In the genomic region with DNA sequence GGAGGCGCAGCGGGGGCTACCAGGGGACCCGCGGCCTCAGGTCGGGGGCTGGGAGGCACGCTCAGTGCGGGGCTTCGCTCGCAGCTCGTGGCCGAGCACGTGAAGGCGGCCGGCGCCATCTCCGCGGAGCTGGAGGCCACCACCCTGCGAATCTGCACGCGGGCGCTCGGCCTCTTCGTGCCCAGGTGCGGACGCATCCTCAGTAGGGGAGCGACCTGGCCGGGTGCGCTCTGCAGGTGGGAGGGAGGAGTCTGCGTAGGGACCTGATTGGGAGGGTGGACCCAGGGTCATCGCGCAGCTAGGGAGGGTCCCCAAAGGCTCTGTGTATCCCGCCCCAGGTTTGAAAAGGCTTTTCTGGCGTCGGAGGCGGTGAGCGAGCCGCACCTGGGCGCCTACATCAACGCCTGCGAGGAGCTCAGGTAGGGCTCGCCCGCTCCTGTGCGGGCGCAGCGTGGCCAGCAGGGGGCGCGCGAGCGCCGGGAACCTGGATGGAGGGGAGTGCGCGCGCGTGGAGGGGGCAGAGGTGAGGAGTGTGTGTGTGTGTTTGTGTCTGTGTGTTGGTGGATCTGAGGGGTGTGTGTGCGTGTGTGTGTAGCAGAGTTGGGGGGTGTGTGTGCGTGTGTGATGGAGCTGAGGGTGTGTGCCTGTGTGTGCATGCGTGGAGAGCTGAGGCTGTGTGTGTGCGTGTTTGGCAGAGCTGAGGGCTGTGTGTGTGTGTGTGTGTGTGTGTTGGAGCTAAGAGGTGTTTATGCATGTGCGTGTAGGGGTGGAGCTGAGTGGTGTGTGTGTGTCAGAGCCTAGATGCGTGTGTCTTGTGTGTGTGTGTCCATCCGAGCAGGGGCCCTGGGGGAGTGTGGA, we compare ENCODE assay signal across 1 cellular context.
TF ChIP-seq lines count a peak whose summit lies in the region.

No MANE protein-coding gene starts in this region.

TF ChIP-seq in HepG2, 621 proteins besides CTCF, POLR2A, EP300 and RAD21 (continued from another document and continues in another):
- TF ChIP-seq, protein P1, sequence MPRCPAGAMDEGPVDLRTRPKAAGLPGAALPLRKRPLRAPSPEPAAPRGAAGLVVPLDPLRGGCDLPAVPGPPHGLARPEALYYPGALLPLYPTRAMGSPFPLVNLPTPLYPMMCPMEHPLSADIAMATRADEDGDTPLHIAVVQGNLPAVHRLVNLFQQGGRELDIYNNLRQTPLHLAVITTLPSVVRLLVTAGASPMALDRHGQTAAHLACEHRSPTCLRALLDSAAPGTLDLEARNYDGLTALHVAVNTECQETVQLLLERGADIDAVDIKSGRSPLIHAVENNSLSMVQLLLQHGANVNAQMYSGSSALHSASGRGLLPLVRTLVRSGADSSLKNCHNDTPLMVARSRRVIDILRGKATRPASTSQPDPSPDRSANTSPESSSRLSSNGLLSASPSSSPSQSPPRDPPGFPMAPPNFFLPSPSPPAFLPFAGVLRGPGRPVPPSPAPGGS (CRISPR knock-in tag; IDR thresholded peaks at IDR 0.05): peak; percentile 43; the same call in 1 of the 2 replicates
- TF ChIP-seq NR2F6 (IDR thresholded peaks at IDR 0.05) (0 out of 2 replicates have a peak, but pooled peaks have one; percentile 32), NR2F6 (CRISPR knock-in tag; IDR thresholded peaks at IDR 0.05) (peak; percentile 56; the same call in 1 of the 2 replicates), HNRNPLL (IDR thresholded peaks at IDR 0.05; ENCODE audit: low read depth, low read length, poor library complexity, severe bottlenecking) (peak; percentile 3), ZNF382 (CRISPR knock-in tag; IDR thresholded peaks at IDR 0.05; ENCODE audit: borderline replicate concordance) (no peak), RBM22 (optimal IDR thresholded peaks at IDR 0.05; ENCODE audit: low read length) (peak; percentile 70), REXO4 (CRISPR knock-in tag; IDR thresholded peaks at IDR 0.05; ENCODE audit: borderline replicate concordance) (no peak), NONO (IDR thresholded peaks at IDR 0.05) (peak; percentile 72; the same call in 1 of the 2 replicates), NONO (CRISPR knock-in tag; conservative IDR thresholded peaks at IDR 0.05) (peak; percentile 77), ZMYM2 (CRISPR knock-in tag; IDR thresholded peaks at IDR 0.05) (no peak), MEF2D (CRISPR knock-in tag; IDR thresholded peaks at IDR 0.05) (0 out of 2 replicates have a peak, but pooled peaks have one; percentile 43), TRIM24 (CRISPR knock-in tag; IDR thresholded peaks at IDR 0.05) (no peak), RCOR2 (CRISPR knock-in tag; IDR thresholded peaks at IDR 0.05) (no peak), SMAD9 (CRISPR knock-in tag; IDR thresholded peaks at IDR 0.05) (no peak), GATAD2A (CRISPR knock-in tag; IDR thresholded peaks at IDR 0.05) (0 out of 2 replicates have a peak, but pooled peaks have one; percentile 39), STAT5B (CRISPR knock-in tag; IDR thresholded peaks at IDR 0.05) (no peak), ZEB1 (IDR thresholded peaks at IDR 0.05; ENCODE audit: insufficient replicate concordance, low read depth) (peak; percentile 70), ZKSCAN5 (CRISPR knock-in tag; IDR thresholded peaks at IDR 0.05) (no peak), GTF3A (CRISPR knock-in tag; conservative IDR thresholded peaks at IDR 0.05) (no peak), MEIS1 (CRISPR knock-in tag; IDR thresholded peaks at IDR 0.05; ENCODE audit: borderline replicate concordance) (no peak), ZNF235 (CRISPR knock-in tag; IDR thresholded peaks at IDR 0.05; ENCODE audit: borderline replicate concordance) (no peak), RBFOX2 (IDR thresholded peaks at IDR 0.05; ENCODE audit: low read depth, low read length) (peak; percentile 72), AKAP8 (CRISPR knock-in tag; IDR thresholded peaks at IDR 0.05) (peak; percentile 98), ZNF589 (CRISPR knock-in tag; conservative IDR thresholded peaks at IDR 0.05) (peak; percentile 91), ZNF33B (CRISPR knock-in tag; IDR thresholded peaks at IDR 0.05) (no peak), ZFP36 (IDR thresholded peaks at IDR 0.05; ENCODE audit: borderline replicate concordance, low read depth, low read length, partially characterized antibody) (no peak), ZNF775 (CRISPR knock-in tag; IDR thresholded peaks at IDR 0.05; ENCODE audit: borderline replicate concordance) (no peak), POLR2G (IDR thresholded peaks at IDR 0.05; ENCODE audit: low read depth, low read length) (peak; percentile 36), AGO2 (optimal IDR thresholded peaks at IDR 0.05; ENCODE audit: low read depth, low read length) (peak; percentile 97), AGO1 (IDR thresholded peaks at IDR 0.05; ENCODE audit: low read depth, low read length, poor library complexity, severe bottlenecking) (peak; percentile 97)
- TF ChIP-seq, protein P2, sequence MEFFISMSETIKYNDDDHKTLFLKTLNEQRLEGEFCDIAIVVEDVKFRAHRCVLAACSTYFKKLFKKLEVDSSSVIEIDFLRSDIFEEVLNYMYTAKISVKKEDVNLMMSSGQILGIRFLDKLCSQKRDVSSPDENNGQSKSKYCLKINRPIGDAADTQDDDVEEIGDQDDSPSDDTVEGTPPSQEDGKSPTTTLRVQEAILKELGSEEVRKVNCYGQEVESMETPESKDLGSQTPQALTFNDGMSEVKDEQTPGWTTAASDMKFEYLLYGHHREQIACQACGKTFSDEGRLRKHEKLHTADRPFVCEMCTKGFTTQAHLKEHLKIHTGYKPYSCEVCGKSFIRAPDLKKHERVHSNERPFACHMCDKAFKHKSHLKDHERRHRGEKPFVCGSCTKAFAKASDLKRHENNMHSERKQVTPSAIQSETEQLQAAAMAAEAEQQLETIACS (CRISPR knock-in tag; IDR thresholded peaks at IDR 0.05): peak; percentile 38; the same call in 1 of the 2 replicates
- TF ChIP-seq, protein P3, sequence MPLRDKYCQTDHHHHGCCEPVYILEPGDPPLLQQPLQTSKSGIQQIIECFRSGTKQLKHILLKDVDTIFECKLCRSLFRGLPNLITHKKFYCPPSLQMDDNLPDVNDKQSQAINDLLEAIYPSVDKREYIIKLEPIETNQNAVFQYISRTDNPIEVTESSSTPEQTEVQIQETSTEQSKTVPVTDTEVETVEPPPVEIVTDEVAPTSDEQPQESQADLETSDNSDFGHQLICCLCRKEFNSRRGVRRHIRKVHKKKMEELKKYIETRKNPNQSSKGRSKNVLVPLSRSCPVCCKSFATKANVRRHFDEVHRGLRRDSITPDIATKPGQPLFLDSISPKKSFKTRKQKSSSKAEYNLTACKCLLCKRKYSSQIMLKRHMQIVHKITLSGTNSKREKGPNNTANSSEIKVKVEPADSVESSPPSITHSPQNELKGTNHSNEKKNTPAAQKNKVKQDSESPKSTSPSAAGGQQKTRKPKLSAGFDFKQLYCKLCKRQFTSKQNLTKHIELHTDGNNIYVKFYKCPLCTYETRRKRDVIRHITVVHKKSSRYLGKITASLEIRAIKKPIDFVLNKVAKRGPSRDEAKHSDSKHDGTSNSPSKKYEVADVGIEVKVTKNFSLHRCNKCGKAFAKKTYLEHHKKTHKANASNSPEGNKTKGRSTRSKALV (CRISPR knock-in tag; IDR thresholded peaks at IDR 0.05): no peak
- TF ChIP-seq, protein P4, sequence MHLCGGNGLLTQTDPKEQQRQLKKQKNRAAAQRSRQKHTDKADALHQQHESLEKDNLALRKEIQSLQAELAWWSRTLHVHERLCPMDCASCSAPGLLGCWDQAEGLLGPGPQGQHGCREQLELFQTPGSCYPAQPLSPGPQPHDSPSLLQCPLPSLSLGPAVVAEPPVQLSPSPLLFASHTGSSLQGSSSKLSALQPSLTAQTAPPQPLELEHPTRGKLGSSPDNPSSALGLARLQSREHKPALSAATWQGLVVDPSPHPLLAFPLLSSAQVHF (CRISPR knock-in tag; IDR thresholded peaks at IDR 0.05): peak; percentile 62; the same call in 1 of the 2 replicates
- TF ChIP-seq, protein P5, sequence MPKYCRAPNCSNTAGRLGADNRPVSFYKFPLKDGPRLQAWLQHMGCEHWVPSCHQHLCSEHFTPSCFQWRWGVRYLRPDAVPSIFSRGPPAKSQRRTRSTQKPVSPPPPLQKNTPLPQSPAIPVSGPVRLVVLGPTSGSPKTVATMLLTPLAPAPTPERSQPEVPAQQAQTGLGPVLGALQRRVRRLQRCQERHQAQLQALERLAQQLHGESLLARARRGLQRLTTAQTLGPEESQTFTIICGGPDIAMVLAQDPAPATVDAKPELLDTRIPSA (CRISPR knock-in tag; IDR thresholded peaks at IDR 0.05; ENCODE audit: borderline replicate concordance): no peak
- TF ChIP-seq, protein P6, sequence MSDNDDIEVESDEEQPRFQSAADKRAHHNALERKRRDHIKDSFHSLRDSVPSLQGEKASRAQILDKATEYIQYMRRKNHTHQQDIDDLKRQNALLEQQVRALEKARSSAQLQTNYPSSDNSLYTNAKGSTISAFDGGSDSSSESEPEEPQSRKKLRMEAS (IDR thresholded peaks at IDR 0.05): peak; percentile 17
- TF ChIP-seq, protein P7, sequence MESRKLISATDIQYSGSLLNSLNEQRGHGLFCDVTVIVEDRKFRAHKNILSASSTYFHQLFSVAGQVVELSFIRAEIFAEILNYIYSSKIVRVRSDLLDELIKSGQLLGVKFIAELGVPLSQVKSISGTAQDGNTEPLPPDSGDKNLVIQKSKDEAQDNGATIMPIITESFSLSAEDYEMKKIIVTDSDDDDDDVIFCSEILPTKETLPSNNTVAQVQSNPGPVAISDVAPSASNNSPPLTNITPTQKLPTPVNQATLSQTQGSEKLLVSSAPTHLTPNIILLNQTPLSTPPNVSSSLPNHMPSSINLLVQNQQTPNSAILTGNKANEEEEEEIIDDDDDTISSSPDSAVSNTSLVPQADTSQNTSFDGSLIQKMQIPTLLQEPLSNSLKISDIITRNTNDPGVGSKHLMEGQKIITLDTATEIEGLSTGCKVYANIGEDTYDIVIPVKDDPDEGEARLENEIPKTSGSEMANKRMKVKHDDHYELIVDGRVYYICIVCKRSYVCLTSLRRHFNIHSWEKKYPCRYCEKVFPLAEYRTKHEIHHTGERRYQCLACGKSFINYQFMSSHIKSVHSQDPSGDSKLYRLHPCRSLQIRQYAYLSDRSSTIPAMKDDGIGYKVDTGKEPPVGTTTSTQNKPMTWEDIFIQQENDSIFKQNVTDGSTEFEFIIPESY (CRISPR knock-in tag; IDR thresholded peaks at IDR 0.05): 0 out of 2 replicates have a peak, but pooled peaks have one; percentile 28
- TF ChIP-seq, protein P8, sequence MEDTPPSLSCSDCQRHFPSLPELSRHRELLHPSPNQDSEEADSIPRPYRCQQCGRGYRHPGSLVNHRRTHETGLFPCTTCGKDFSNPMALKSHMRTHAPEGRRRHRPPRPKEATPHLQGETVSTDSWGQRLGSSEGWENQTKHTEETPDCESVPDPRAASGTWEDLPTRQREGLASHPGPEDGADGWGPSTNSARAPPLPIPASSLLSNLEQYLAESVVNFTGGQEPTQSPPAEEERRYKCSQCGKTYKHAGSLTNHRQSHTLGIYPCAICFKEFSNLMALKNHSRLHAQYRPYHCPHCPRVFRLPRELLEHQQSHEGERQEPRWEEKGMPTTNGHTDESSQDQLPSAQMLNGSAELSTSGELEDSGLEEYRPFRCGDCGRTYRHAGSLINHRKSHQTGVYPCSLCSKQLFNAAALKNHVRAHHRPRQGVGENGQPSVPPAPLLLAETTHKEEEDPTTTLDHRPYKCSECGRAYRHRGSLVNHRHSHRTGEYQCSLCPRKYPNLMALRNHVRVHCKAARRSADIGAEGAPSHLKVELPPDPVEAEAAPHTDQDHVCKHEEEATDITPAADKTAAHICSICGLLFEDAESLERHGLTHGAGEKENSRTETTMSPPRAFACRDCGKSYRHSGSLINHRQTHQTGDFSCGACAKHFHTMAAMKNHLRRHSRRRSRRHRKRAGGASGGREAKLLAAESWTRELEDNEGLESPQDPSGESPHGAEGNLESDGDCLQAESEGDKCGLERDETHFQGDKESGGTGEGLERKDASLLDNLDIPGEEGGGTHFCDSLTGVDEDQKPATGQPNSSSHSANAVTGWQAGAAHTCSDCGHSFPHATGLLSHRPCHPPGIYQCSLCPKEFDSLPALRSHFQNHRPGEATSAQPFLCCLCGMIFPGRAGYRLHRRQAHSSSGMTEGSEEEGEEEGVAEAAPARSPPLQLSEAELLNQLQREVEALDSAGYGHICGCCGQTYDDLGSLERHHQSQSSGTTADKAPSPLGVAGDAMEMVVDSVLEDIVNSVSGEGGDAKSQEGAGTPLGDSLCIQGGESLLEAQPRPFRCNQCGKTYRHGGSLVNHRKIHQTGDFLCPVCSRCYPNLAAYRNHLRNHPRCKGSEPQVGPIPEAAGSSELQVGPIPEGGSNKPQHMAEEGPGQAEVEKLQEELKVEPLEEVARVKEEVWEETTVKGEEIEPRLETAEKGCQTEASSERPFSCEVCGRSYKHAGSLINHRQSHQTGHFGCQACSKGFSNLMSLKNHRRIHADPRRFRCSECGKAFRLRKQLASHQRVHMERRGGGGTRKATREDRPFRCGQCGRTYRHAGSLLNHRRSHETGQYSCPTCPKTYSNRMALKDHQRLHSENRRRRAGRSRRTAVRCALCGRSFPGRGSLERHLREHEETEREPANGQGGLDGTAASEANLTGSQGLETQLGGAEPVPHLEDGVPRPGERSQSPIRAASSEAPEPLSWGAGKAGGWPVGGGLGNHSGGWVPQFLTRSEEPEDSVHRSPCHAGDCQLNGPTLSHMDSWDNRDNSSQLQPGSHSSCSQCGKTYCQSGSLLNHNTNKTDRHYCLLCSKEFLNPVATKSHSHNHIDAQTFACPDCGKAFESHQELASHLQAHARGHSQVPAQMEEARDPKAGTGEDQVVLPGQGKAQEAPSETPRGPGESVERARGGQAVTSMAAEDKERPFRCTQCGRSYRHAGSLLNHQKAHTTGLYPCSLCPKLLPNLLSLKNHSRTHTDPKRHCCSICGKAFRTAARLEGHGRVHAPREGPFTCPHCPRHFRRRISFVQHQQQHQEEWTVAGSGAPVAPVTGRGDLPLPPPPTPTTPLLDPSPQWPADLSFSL (CRISPR knock-in tag; IDR thresholded peaks at IDR 0.05): peak; percentile 96
- TF ChIP-seq, protein P9, sequence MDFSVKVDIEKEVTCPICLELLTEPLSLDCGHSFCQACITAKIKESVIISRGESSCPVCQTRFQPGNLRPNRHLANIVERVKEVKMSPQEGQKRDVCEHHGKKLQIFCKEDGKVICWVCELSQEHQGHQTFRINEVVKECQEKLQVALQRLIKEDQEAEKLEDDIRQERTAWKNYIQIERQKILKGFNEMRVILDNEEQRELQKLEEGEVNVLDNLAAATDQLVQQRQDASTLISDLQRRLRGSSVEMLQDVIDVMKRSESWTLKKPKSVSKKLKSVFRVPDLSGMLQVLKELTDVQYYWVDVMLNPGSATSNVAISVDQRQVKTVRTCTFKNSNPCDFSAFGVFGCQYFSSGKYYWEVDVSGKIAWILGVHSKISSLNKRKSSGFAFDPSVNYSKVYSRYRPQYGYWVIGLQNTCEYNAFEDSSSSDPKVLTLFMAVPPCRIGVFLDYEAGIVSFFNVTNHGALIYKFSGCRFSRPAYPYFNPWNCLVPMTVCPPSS (IDR thresholded peaks at IDR 0.05): 0 out of 2 replicates have a peak, but pooled peaks have one; percentile 46
- TF ChIP-seq, protein P10, sequence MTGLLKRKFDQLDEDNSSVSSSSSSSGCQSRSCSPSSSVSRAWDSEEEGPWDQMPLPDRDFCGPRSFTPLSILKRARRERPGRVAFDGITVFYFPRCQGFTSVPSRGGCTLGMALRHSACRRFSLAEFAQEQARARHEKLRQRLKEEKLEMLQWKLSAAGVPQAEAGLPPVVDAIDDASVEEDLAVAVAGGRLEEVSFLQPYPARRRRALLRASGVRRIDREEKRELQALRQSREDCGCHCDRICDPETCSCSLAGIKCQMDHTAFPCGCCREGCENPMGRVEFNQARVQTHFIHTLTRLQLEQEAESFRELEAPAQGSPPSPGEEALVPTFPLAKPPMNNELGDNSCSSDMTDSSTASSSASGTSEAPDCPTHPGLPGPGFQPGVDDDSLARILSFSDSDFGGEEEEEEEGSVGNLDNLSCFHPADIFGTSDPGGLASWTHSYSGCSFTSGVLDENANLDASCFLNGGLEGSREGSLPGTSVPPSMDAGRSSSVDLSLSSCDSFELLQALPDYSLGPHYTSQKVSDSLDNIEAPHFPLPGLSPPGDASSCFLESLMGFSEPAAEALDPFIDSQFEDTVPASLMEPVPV (CRISPR knock-in tag; IDR thresholded peaks at IDR 0.05): no peak
